In genomic region chr19:45075215-45076028, GRCh38 we compare ENCODE assay signal across 8 cellular contexts. TPM values are rescaled to one million over a fixed set of nuclear protein-coding genes. Genes with fewer than 3 reads are reported as not detected.
DNase-seq lines count a peak whose midpoint lies in the region; ATAC-seq and TF ChIP-seq lines count a peak whose summit lies in the region.

No MANE protein-coding gene starts in this region.

- H3K4me1 Mint-ChIP-seq in T-helper 1 cell treated with Interleukin-12 subunit alpha and Interleukin-12 subunit beta and Interleukin-4 antibody, amounts not matched to agents 30 μg/mL and 1 μg/mL, for 36 hours (ENCODE audit: low read depth): peaks cover 21% of the 10 kb centered on the region
- H3K4me1 Mint-ChIP-seq in stimulated activated naive CD8-positive, alpha-beta T cell treated with anti-CD3 and anti-CD28 coated beads, Interleukin-15, Interleukin-2, amounts not matched to agents 100 ng/mL and 50 ng/mL, for 24 hours (ENCODE audit: low read depth): peaks cover 35% of the 10 kb centered on the region

- no peaks in the 10 kb centered on the region for H3K9me3 Mint-ChIP-seq in T-helper 1 cell treated with Interleukin-12 subunit alpha and Interleukin-12 subunit beta and Interleukin-4 antibody, amounts not matched to agents 30 μg/mL and 1 μg/mL, for 36 hours
- no peaks in the 10 kb centered on the region for H3K9me3 Mint-ChIP-seq in stimulated activated naive CD8-positive, alpha-beta T cell treated with anti-CD3 and anti-CD28 coated beads, Interleukin-15, Interleukin-2, amounts not matched to agents 100 ng/mL and 50 ng/mL, for 24 hours

- ATAC-seq in GM21825 (IDR thresholded peaks at IDR 0.05; ENCODE audit: unreplicated experiment) (peak; percentile 56), right lobe of liver (peak; percentile 30 to 54 (median 46))

- no peak for TF ChIP-seq RAD21 in Ishikawa (IDR thresholded peaks at IDR 0.05; ENCODE audit: low read depth)

- TF ChIP-seq CTCF in dorsolateral prefrontal cortex (IDR thresholded peaks at IDR 0.05 in 54 of 56, conservative IDR thresholded peaks at IDR 0.05 in 2 of 56; ENCODE audit: low read depth in 1 of 56, partially characterized antibody in 56 of 56): no peak
- no peak for TF ChIP-seq CTCF in right lobe of liver (IDR thresholded peaks at IDR 0.05)

- H3K27ac ChIP-seq in dorsolateral prefrontal cortex: peak overlapping the region in 13 of 59 donors; percentile 11 to 73 (median 31)
- peak overlapping the region in 1 of 3 donors; percentile 29 for H3K27ac ChIP-seq in right lobe of liver

- H3K4me3 ChIP-seq in dorsolateral prefrontal cortex (peak overlapping the region; percentile 34 to 73 (median 54)), right lobe of liver (peak overlapping the region; percentile 24 to 56 (median 38))

- H3K4me1 ChIP-seq in right lobe of liver: peaks cover 0 to 25% (median 3%) of the 10 kb centered on the region in 4 donors

- H3K27ac Mint-ChIP-seq in T-helper 1 cell treated with Interleukin-12 subunit alpha and Interleukin-12 subunit beta and Interleukin-4 antibody, amounts not matched to agents 30 μg/mL and 1 μg/mL, for 36 hours: peak overlapping the region; percentile 69
- H3K27ac Mint-ChIP-seq in stimulated activated naive CD8-positive, alpha-beta T cell treated with anti-CD3 and anti-CD28 coated beads, Interleukin-15, Interleukin-2, amounts not matched to agents 100 ng/mL and 50 ng/mL, for 24 hours: peak overlapping the region; percentile 67

- peaks cover 5% of the 10 kb centered on the region for H3K36me3 Mint-ChIP-seq in T-helper 1 cell treated with Interleukin-12 subunit alpha and Interleukin-12 subunit beta and Interleukin-4 antibody, amounts not matched to agents 30 μg/mL and 1 μg/mL, for 36 hours (ENCODE audit: low read depth)
- peaks cover 2% of the 10 kb centered on the region for H3K36me3 Mint-ChIP-seq in stimulated activated naive CD8-positive, alpha-beta T cell treated with anti-CD3 and anti-CD28 coated beads, Interleukin-15, Interleukin-2, amounts not matched to agents 100 ng/mL and 50 ng/mL, for 24 hours (ENCODE audit: low read depth)

- H3K36me3 ChIP-seq in right lobe of liver: peaks cover 0 to 11% (median 4%) of the 10 kb centered on the region in 4 donors

- peak overlapping the region; percentile 77 for H3K4me3 Mint-ChIP-seq in T-helper 1 cell treated with Interleukin-12 subunit alpha and Interleukin-12 subunit beta and Interleukin-4 antibody, amounts not matched to agents 30 μg/mL and 1 μg/mL, for 36 hours
- H3K4me3 Mint-ChIP-seq in stimulated activated naive CD8-positive, alpha-beta T cell treated with anti-CD3 and anti-CD28 coated beads, Interleukin-15, Interleukin-2, amounts not matched to agents 100 ng/mL and 50 ng/mL, for 24 hours: peak overlapping the region; percentile 85

- DNase-seq in NK-92 treated with Interleukin-12 subunit alpha and Interleukin-12 subunit beta, amount 100 ng/mL, for 24 hours (lab: John Stamatoyannopoulos, UW): peak; percentile 81
- DNase-seq in NK-92 (lab: John Stamatoyannopoulos, UW; ENCODE audit: unreplicated experiment): no peak
- DNase-seq in dorsolateral prefrontal cortex: peak in 2 of 10 donors; percentile 54 to 55
- DNase-seq in right lobe of liver: peak; percentile 70 to 87 (median 76)

- WGBS in right lobe of liver (ENCODE audit: insufficient coverage, low coverage, low lambda C conversion rate, missing lambda C conversion rate): 23% methylated on average over 14 of the region's 26 CpGs

- TF ChIP-seq EP300 in Ishikawa (IDR thresholded peaks at IDR 0.05; ENCODE audit: borderline replicate concordance): no peak

- H3K27me3 Mint-ChIP-seq in T-helper 1 cell treated with Interleukin-12 subunit alpha and Interleukin-12 subunit beta and Interleukin-4 antibody, amounts not matched to agents 30 μg/mL and 1 μg/mL, for 36 hours (ENCODE audit: low read depth): no peaks in the 10 kb centered on the region
- no peaks in the 10 kb centered on the region for H3K27me3 Mint-ChIP-seq in stimulated activated naive CD8-positive, alpha-beta T cell treated with anti-CD3 and anti-CD28 coated beads, Interleukin-15, Interleukin-2, amounts not matched to agents 100 ng/mL and 50 ng/mL, for 24 hours

- H3K9me3 ChIP-seq in right lobe of liver: no peaks in the 10 kb centered on the region

- H3K27me3 ChIP-seq in dorsolateral prefrontal cortex (no peaks in the 10 kb centered on the region), right lobe of liver (no peaks in the 10 kb centered on the region)

- intact Hi-C loops in dorsolateral prefrontal cortex (cut with DNase I): no loop called here
- intact Hi-C loops in right lobe of liver (cut with DNase I): no loop called here

- no peak for TF ChIP-seq POLR2A in right lobe of liver (IDR thresholded peaks at IDR 0.05)

TF ChIP-seq in Ishikawa, 13 proteins besides CTCF, POLR2A, EP300 and RAD21:
- TF ChIP-seq REST (IDR thresholded peaks at IDR 0.05; ENCODE audit: low read depth): no peak
- TF ChIP-seq USF1 (IDR thresholded peaks at IDR 0.05): no peak
- TF ChIP-seq FOXM1 (IDR thresholded peaks at IDR 0.05; ENCODE audit: borderline replicate concordance, low read depth): no peak
- 0 out of 2 replicates have a peak, but pooled peaks have one; percentile 33 for TF ChIP-seq TCF12 (IDR thresholded peaks at IDR 0.05; ENCODE audit: low read depth)
- no peak for TF ChIP-seq CEBPB (IDR thresholded peaks at IDR 0.05)
- no peak for TF ChIP-seq YY1 (IDR thresholded peaks at IDR 0.05; ENCODE audit: low read depth)
- no peak for TF ChIP-seq CREB1 (IDR thresholded peaks at IDR 0.05; ENCODE audit: low read depth)
- TF ChIP-seq TAF1 (IDR thresholded peaks at IDR 0.05; ENCODE audit: low read depth): peak; percentile 19; the same call in 1 of the 2 replicates
- no peak for TF ChIP-seq EGR1 (IDR thresholded peaks at IDR 0.05)
- TF ChIP-seq NFIC (IDR thresholded peaks at IDR 0.05): no peak

RNA-seq across cellular contexts. Expression of gene ZNF296, which starts 0.9 kb away (rescaled TPM):
- total RNA-seq in dorsolateral prefrontal cortex (1 to 10 TPM in 79 of 120 experiments, under 1 TPM in 41; 0.36 to 3.5 (median 1.3) TPM), right lobe of liver (under 1 TPM in 5 of 6 experiments, not detected in 1; 0.16 to 0.47 (median 0.35) TPM)

RNA-seq across cellular contexts. Expression of gene GEMIN7, which starts 3.6 kb away (rescaled TPM):
- 10 to 100 TPM in 115 of 120 experiments, 1 to 10 TPM in 5; 5.0 to 26.4 (median 16.3) TPM for total RNA-seq in dorsolateral prefrontal cortex
- total RNA-seq in right lobe of liver: 10 to 100 TPM; 10.9 to 27.5 (median 14.0) TPM

RNA-seq across cellular contexts. Expression of gene PPP1R37, which starts 17.6 kb away (rescaled TPM):
- 10 to 100 TPM; 33.6 to 77.3 (median 54.0) TPM for total RNA-seq in dorsolateral prefrontal cortex
- total RNA-seq in right lobe of liver: 10 to 100 TPM; 10.1 to 14.3 (median 11.0) TPM

RNA-seq across cellular contexts. Expression of gene CLASRP, which starts 36.6 kb away (rescaled TPM):
- total RNA-seq in dorsolateral prefrontal cortex (100 to 1,000 TPM in 71 of 120 experiments, 10 to 100 TPM in 49; 51.6 to 162 (median 105) TPM), right lobe of liver (10 to 100 TPM; 30.5 to 66.8 (median 44.8) TPM)
